Comparison of ENCODE assay signal across 11 cellular contexts in the genomic region with DNA sequence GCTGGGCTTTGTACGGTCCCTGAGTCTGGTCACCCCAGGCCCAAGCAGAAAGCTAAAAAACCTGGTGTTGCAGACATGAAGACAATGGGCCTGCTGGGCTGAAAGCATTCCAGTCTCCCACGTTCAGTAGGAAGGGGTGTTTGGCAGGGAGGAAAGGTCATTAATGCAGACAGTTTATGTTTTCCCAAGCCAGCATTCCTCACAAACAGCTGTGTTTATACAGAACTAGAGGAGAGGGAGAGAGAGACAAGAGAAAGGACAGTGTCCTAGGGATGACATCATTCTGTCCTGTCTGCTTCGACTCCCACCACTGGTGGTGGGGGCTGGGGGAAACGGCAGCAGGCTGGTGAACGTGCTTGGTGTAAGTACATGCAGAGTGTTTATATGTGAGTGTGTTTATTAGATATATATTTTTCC.
DNase-seq lines count a peak whose midpoint lies in the region; ATAC-seq, FAIRE-seq and TF ChIP-seq lines count a peak whose summit lies in the region.
"Had no signal": no experiment of that assay in that cellular context is flagged by ENCODE, and none has a peak within 500 bp of the region (broad histone marks: within the 10 kb centered on the region; RNA-seq: fewer than 3 reads in every experiment).

No MANE protein-coding gene starts in this region.

- peak; percentile 80 for ATAC-seq in WTC11
- ATAC-seq in activated T-cell treated with anti-CD3 and anti-CD28 coated beads, Interleukin-2, amount 50 U/mL, for 4 hours: no peak
- ATAC-seq in GM21723 (IDR thresholded peaks at IDR 0.05; ENCODE audit: unreplicated experiment): no peak
- ATAC-seq: K562 had no signal

- no peaks in the 10 kb centered on the region for H3K79me2 ChIP-seq in smooth muscle cell (ENCODE audit: low read depth)

- no peaks in the 10 kb centered on the region for H3K36me3 Mint-ChIP-seq in WTC11
- no peaks in the 10 kb centered on the region for H3K36me3 Mint-ChIP-seq in activated T-cell treated with anti-CD3 and anti-CD28 coated beads, Interleukin-2, amount 50 U/mL, for 4 hours (ENCODE audit: insufficient read depth)

- POLR2A ChIA-PET in WTC11 (lab: Charles Lee): no interaction called here

- H3K36me3 ChIP-seq in smooth muscle cell (ENCODE audit: low read depth): no peaks in the 10 kb centered on the region
- H3K36me3 ChIP-seq: gastrocnemius medialis had no signal

- no peaks in the 10 kb centered on the region for H3F3A ChIP-seq in smooth muscle cell (ENCODE audit: low read depth)

- H3K4me3 Mint-ChIP-seq in WTC11: no peak overlapping the region
- H3K4me3 Mint-ChIP-seq in activated T-cell treated with anti-CD3 and anti-CD28 coated beads, Interleukin-2, amount 50 U/mL, for 4 hours: no peak overlapping the region

- WGBS in smooth muscle cell (ENCODE audit: low lambda C conversion rate): 2% methylated on average over 5 of the region's 5 CpGs

- no peak overlapping the region for H3K9ac ChIP-seq in smooth muscle cell (ENCODE audit: low read depth)

- peaks cover 27% of the 10 kb centered on the region for H3K4me1 Mint-ChIP-seq in WTC11
- H3K4me1 Mint-ChIP-seq in activated T-cell treated with anti-CD3 and anti-CD28 coated beads, Interleukin-2, amount 50 U/mL, for 4 hours (ENCODE audit: low read depth): no peaks in the 10 kb centered on the region

- H3K4me3 ChIP-seq in smooth muscle cell: no peak overlapping the region
- H3K4me3 ChIP-seq: gastrocnemius medialis, K562 had no signal

- H4K20me1 ChIP-seq in smooth muscle cell (ENCODE audit: low read depth): no peaks in the 10 kb centered on the region

- H3K9me3 Mint-ChIP-seq in WTC11: no peaks in the 10 kb centered on the region
- no peaks in the 10 kb centered on the region for H3K9me3 Mint-ChIP-seq in activated T-cell treated with anti-CD3 and anti-CD28 coated beads, Interleukin-2, amount 50 U/mL, for 4 hours

- H3K27ac ChIP-seq in smooth muscle cell (ENCODE audit: low read depth): peak overlapping the region; percentile 84

- no peaks in the 10 kb centered on the region for H3K27me3 Mint-ChIP-seq in WTC11 (ENCODE audit: low read depth)
- H3K27me3 Mint-ChIP-seq in activated T-cell treated with anti-CD3 and anti-CD28 coated beads, Interleukin-2, amount 50 U/mL, for 4 hours (ENCODE audit: low read depth): peaks cover 3% of the 10 kb centered on the region

- peak overlapping the region; percentile 66 for H3K27ac Mint-ChIP-seq in WTC11

- peak overlapping the region; percentile 72 for H3K4me2 ChIP-seq in smooth muscle cell

- peak; percentile 76 for FAIRE-seq in HTR-8/SVneo (lab: Jason Lieb, UNC)
- FAIRE-seq: K562 had no signal

- CTCF ChIA-PET in WTC11 (lab: Charles Lee): interaction anchor here (1.2 kb wide), 1 partner anchor 28 kb away, joined by 6 read pairs; no protein-coding TSS in a partner anchor

- TF ChIP-seq CTCF in WTC11 (IDR thresholded peaks at IDR 0.05) (no peak), smooth muscle cell (IDR thresholded peaks at IDR 0.05; ENCODE audit: borderline replicate concordance, insufficient read depth, poor library complexity, severe bottlenecking) (no peak)

- no peaks in the 10 kb centered on the region for H3K27me3 ChIP-seq in smooth muscle cell (ENCODE audit: low read depth)
- H3K27me3 ChIP-seq: gastrocnemius medialis had no signal

- H2AFZ ChIP-seq in smooth muscle cell (ENCODE audit: low read depth): no peak overlapping the region

- DNase-seq in HTR-8/SVneo (ENCODE audit: insufficient read length, low spot score) (peak; percentile 48), WTC11 (ENCODE audit: low spot score) (peak; percentile 23), inferior parietal cortex (ENCODE audit: extremely low spot score) (peak; percentile 34), smooth muscle cell (lab: John Stamatoyannopoulos, UW; ENCODE audit: unreplicated experiment) (peak; percentile 21), NCI-H446 treated with DMSO at 0.1 percent for 48 hours (lab: John Stamatoyannopoulos, UW) (no peak), HK-2 (ENCODE audit: unreplicated experiment) (no peak)
- DNase-seq in activated T-cell treated with anti-CD3 and anti-CD28 coated beads, Interleukin-2, amount 50 U/mL, for 4 hours: no peak
- DNase-seq: activated CD4-positive, alpha-beta T cell treated with anti-CD3 and anti-CD28 coated beads for 48 hours; gastrocnemius medialis had no signal

- H3K4me1 ChIP-seq in smooth muscle cell (ENCODE audit: low read depth): peaks cover 29% of the 10 kb centered on the region

- no peaks in the 10 kb centered on the region for H3K9me3 ChIP-seq in smooth muscle cell (replicated peaks; ENCODE audit: low read depth)
- H3K9me3 ChIP-seq: gastrocnemius medialis had no signal

TF ChIP-seq in WTC11, 78 proteins besides CTCF, POLR2A, EP300 and RAD21:
- TF ChIP-seq NR2C2 (CRISPR knock-in tag; IDR thresholded peaks at IDR 0.05): no peak
- no peak for TF ChIP-seq ZNF396 (CRISPR knock-in tag; IDR thresholded peaks at IDR 0.05; ENCODE audit: borderline replicate concordance)
- TF ChIP-seq, protein P1, sequence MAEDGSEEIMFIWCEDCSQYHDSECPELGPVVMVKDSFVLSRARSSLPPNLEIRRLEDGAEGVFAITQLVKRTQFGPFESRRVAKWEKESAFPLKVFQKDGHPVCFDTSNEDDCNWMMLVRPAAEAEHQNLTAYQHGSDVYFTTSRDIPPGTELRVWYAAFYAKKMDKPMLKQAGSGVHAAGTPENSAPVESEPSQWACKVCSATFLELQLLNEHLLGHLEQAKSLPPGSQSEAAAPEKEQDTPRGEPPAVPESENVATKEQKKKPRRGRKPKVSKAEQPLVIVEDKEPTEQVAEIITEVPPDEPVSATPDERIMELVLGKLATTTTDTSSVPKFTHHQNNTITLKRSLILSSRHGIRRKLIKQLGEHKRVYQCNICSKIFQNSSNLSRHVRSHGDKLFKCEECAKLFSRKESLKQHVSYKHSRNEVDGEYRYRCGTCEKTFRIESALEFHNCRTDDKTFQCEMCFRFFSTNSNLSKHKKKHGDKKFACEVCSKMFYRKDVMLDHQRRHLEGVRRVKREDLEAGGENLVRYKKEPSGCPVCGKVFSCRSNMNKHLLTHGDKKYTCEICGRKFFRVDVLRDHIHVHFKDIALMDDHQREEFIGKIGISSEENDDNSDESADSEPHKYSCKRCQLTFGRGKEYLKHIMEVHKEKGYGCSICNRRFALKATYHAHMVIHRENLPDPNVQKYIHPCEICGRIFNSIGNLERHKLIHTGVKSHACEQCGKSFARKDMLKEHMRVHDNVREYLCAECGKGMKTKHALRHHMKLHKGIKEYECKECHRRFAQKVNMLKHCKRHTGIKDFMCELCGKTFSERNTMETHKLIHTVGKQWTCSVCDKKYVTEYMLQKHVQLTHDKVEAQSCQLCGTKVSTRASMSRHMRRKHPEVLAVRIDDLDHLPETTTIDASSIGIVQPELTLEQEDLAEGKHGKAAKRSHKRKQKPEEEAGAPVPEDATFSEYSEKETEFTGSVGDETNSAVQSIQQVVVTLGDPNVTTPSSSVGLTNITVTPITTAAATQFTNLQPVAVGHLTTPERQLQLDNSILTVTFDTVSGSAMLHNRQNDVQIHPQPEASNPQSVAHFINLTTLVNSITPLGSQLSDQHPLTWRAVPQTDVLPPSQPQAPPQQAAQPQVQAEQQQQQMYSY (CRISPR knock-in tag; IDR thresholded peaks at IDR 0.05): no peak
- peak; percentile 57 for TF ChIP-seq GABPB1 (CRISPR knock-in tag; IDR thresholded peaks at IDR 0.05)
- TF ChIP-seq E2F1 (CRISPR knock-in tag; IDR thresholded peaks at IDR 0.05): no peak
- TF ChIP-seq ZNF317 (CRISPR knock-in tag; IDR thresholded peaks at IDR 0.05; ENCODE audit: borderline replicate concordance, low read depth): no peak
- TF ChIP-seq, protein P2, sequence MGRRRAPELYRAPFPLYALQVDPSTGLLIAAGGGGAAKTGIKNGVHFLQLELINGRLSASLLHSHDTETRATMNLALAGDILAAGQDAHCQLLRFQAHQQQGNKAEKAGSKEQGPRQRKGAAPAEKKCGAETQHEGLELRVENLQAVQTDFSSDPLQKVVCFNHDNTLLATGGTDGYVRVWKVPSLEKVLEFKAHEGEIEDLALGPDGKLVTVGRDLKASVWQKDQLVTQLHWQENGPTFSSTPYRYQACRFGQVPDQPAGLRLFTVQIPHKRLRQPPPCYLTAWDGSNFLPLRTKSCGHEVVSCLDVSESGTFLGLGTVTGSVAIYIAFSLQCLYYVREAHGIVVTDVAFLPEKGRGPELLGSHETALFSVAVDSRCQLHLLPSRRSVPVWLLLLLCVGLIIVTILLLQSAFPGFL (CRISPR knock-in tag; IDR thresholded peaks at IDR 0.05; ENCODE audit: borderline replicate concordance): no peak
- peak; percentile 34; the same call in 1 of the 2 replicates for TF ChIP-seq ZNF423 (CRISPR knock-in tag; IDR thresholded peaks at IDR 0.05)

Comparison
In these comparisons a context has a peak if more than half of its experiments do, and no peak if none do; other contexts are left out.
1. DNase-seq: peak in HTR-8/SVneo (single experiment), WTC11 (single experiment), inferior parietal cortex (single experiment) and smooth muscle cell (single experiment); none in NCI-H446 treated with DMSO at 0.1 percent for 48 hours (single experiment), activated T-cell treated with anti-CD3 and anti-CD28 coated beads, Interleukin-2, amount 50 U/mL, for 4 hours (single experiment) and HK-2 (single experiment).